ENCODE assay signal across 8 cellular contexts in genomic region chr7:151051108-151051507, GRCh38. TPM values are rescaled to one million over a fixed set of nuclear protein-coding genes. Genes with fewer than 3 reads are reported as not detected.
DNase-seq lines count a peak whose midpoint lies in the region; ATAC-seq and TF ChIP-seq lines count a peak whose summit lies in the region.

No MANE protein-coding gene starts in this region.

- CTCF ChIA-PET in CD8-positive, alpha-beta T cell (lab: Charles Lee) = interaction anchor here (0.9 to 1.5 kb wide), 3 partner anchors 32 to 62 kb away, joined by 3 to 4 read pairs (median 4); no protein-coding TSS in a partner anchor

- no peak overlapping the region for H3K4me3 Mint-ChIP-seq in CD8-positive, alpha-beta T cell

- TF ChIP-seq CTCF in CD8-positive, alpha-beta T cell (IDR thresholded peaks at IDR 0.05) = no peak
- no peak for TF ChIP-seq CTCF in body of pancreas (IDR thresholded peaks at IDR 0.05)

- H3K27ac Mint-ChIP-seq in CD8-positive, alpha-beta T cell = no peak overlapping the region

- no peaks in the 10 kb centered on the region for H3K36me3 ChIP-seq in CD8-positive, alpha-beta T cell (ENCODE audit: insufficient read depth, low read length)
- H3K36me3 ChIP-seq in body of pancreas (replicated peaks in 1 of 2; ENCODE audit: insufficient read depth in 1 of 2, low read depth in 2 of 2) = no peaks in the 10 kb centered on the region

- DNase-seq in CD8-positive, alpha-beta T cell = peak; percentile 20 to 70 (median 47)
- peak; percentile 20 to 80 (median 39) for DNase-seq in T-helper 2 cell
- DNase-seq in body of pancreas = peak; percentile 61 to 73 (median 63)
- DNase-seq in kidney tubule cell (ENCODE audit: low spot score) = peak; percentile 64
- peak; percentile 40 for DNase-seq in stimulated activated CD8-positive, alpha-beta memory T cell treated with anti-CD3 and anti-CD28 coated beads, Interleukin-4, amount 100 ng/mL, for 24 hours (ENCODE audit: low read depth)
- no peak for DNase-seq in NCI-H2171 treated with DMSO at 0.1 percent for 48 hours (lab: John Stamatoyannopoulos, UW)

- H3K4me3 ChIP-seq in CD8-positive, alpha-beta T cell (ENCODE audit: low read depth, low read length) = no peak overlapping the region
- no peak overlapping the region for H3K4me3 ChIP-seq in body of pancreas

- H3K27me3 Mint-ChIP-seq in CD8-positive, alpha-beta T cell (ENCODE audit: low read depth) = peaks cover 4% of the 10 kb centered on the region

- no peak overlapping the region for H3K27ac ChIP-seq in CD8-positive, alpha-beta T cell (ENCODE audit: low read depth, low read length)
- H3K27ac ChIP-seq in body of pancreas = no peak overlapping the region

- no peaks in the 10 kb centered on the region for H3K27me3 ChIP-seq in CD8-positive, alpha-beta T cell (ENCODE audit: insufficient read depth, low read length)
- no peaks in the 10 kb centered on the region for H3K27me3 ChIP-seq in body of pancreas

- no peak for TF ChIP-seq POLR2A in body of pancreas (IDR thresholded peaks at IDR 0.05)

- no peaks in the 10 kb centered on the region for H3K9me3 ChIP-seq in CD8-positive, alpha-beta T cell (ENCODE audit: low read length)
- no peaks in the 10 kb centered on the region for H3K9me3 ChIP-seq in body of pancreas

- H3K9me3 Mint-ChIP-seq in CD8-positive, alpha-beta T cell = no peaks in the 10 kb centered on the region

- peaks cover 6% of the 10 kb centered on the region for H3K36me3 Mint-ChIP-seq in CD8-positive, alpha-beta T cell

- H3K4me1 ChIP-seq in CD8-positive, alpha-beta T cell (ENCODE audit: insufficient read depth, low read length) = peaks cover 14% of the 10 kb centered on the region
- peaks cover 8% of the 10 kb centered on the region for H3K4me1 ChIP-seq in body of pancreas

- POLR2A ChIA-PET in CD8-positive, alpha-beta T cell (lab: Charles Lee) = interaction anchor here (1.2 kb wide), 1 partner anchor 30 kb away, joined by 3 read pairs; the partner anchor contains the start of gene FASTK

- WGBS in body of pancreas, 2 donors = 5 to 29% methylated on average over 9 to 50 of the region's 50 CpGs

- ATAC-seq in CD8-positive, alpha-beta T cell = peak; percentile 91
- peak; percentile 83 for ATAC-seq in body of pancreas
- ATAC-seq in GM18909 (IDR thresholded peaks at IDR 0.05; ENCODE audit: poor library complexity, unreplicated experiment) = no peak
- no peak for ATAC-seq in HG03571 (IDR thresholded peaks at IDR 0.05; ENCODE audit: unreplicated experiment)

- intact Hi-C loops in CD8-positive, alpha-beta T cell (cut with DNase I, micrococcal nuclease) = loop anchor here (10.0 kb wide), 2 partner anchors 1216 to 1426 kb away; partner anchors contain the start of gene ZNF862 (in 1 of the 2)
- intact Hi-C loops in body of pancreas (cut with DNase I) = no loop called here

- H3K4me1 Mint-ChIP-seq in CD8-positive, alpha-beta T cell (ENCODE audit: low read depth) = peaks cover 4% of the 10 kb centered on the region

RNA-seq across cellular contexts. Expression of gene ASIC3, which starts 2.8 kb away (rescaled TPM):
- total RNA-seq in CD8-positive, alpha-beta T cell = 1 to 10 TPM; 6.7 to 8.6 TPM
- total RNA-seq in body of pancreas = 1 to 10 TPM in 1 of 2 donors, under 1 TPM in 1; 0.78 to 1.3 TPM

RNA-seq across cellular contexts. Expression of gene CDK5, which starts 6.6 kb away (rescaled TPM):
- total RNA-seq in CD8-positive, alpha-beta T cell = 1 to 10 TPM; 1.9 to 2.7 TPM
- total RNA-seq in body of pancreas = 1 to 10 TPM; 2.3 to 6.3 TPM

RNA-seq across cellular contexts. Expression of gene SLC4A2, which starts 8.3 kb away (rescaled TPM):
- 10 to 100 TPM; 25.5 to 29.1 TPM for total RNA-seq in CD8-positive, alpha-beta T cell
- 100 to 1,000 TPM in 1 of 2 donors, 10 to 100 TPM in 1; 50.1 to 147 TPM for total RNA-seq in body of pancreas

RNA-seq across cellular contexts. Expression of gene ABCB8, which starts 22.9 kb away (rescaled TPM):
- 10 to 100 TPM; 43.6 to 49.3 TPM for total RNA-seq in CD8-positive, alpha-beta T cell
- 10 to 100 TPM in 1 of 2 donors, 1 to 10 TPM in 1; 8.8 to 39.6 TPM for total RNA-seq in body of pancreas

RNA-seq across cellular contexts. Expression of gene ATG9B, which starts 26.8 kb away (rescaled TPM):
- 10 to 100 TPM in 1 of 2 experiments, 1 to 10 TPM in 1; 9.2 to 12.7 TPM for total RNA-seq in CD8-positive, alpha-beta T cell
- total RNA-seq in body of pancreas = not detected

Comparison
In these comparisons a context has a peak if more than half of its experiments do, and no peak if none do; other contexts are left out.
1. ATAC-seq: peak in CD8-positive, alpha-beta T cell (single experiment) and body of pancreas (single experiment); none in GM18909 (single experiment) and HG03571 (single experiment).